ENCODE assay signal across 32 cellular contexts in the genomic region with DNA sequence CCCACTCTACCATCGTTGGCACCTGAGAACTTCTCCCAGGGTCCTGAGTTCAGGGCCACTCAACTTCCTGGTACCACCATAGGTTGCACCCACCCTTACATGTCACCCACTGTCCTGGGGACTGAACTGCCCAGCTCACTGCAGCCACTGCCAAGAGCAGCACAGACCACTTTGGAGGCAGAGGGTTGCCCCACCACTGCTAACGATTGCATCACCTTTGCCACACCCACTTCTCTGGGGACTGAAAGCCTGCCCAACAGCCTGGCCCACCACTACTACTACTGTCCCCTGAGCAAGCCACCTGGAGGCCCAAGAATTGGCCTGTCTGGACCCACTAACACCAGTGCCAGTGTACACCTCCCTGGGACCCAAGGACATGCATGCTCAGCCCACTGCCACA. TPM values are rescaled to one million over a fixed set of nuclear protein-coding genes. Genes with fewer than 3 reads are reported as not detected.
A peak's percentile ranks its signal among the peaks of the same experiment; 100 is the strongest.
DNase-seq lines count a peak whose midpoint lies in the region; ATAC-seq, FAIRE-seq and TF ChIP-seq lines count a peak whose summit lies in the region.
"Had no signal": no experiment of that assay in that cellular context is flagged by ENCODE, and none has a peak within 500 bp of the region (broad histone marks: within the 10 kb centered on the region; RNA-seq: fewer than 3 reads in every experiment).

No MANE protein-coding gene starts in this region.

- no TSS peak for BruUV-seq in HepG2 (replicated peaks; lab: Mats Ljungman, UMichigan)

- no peak overlapping the region for H4K8ac ChIP-seq in H1 (ENCODE audit: extremely low read depth, insufficient read depth, low read length)

- no peak for TF ChIP-seq POLR2A in HepG2 (IDR thresholded peaks at IDR 0.05; ENCODE audit: insufficient read depth in 1 of 2, low read depth in 2 of 2, low read length in 2 of 2)
- no peak for TF ChIP-seq POLR2A in right lobe of liver (IDR thresholded peaks at IDR 0.05)
- no peak for TF ChIP-seq POLR2A in NB4 (IDR thresholded peaks at IDR 0.05; ENCODE audit: extremely low read depth, insufficient read length)
- TF ChIP-seq POLR2A in H1 (IDR thresholded peaks at IDR 0.05; ENCODE audit: control extremely low read depth in 1 of 2, low read depth in 2 of 2, low read length in 2 of 2): no peak
- TF ChIP-seq POLR2A in gastroesophageal sphincter (IDR thresholded peaks at IDR 0.05): no peak
- TF ChIP-seq POLR2A in Peyer's patch (IDR thresholded peaks at IDR 0.05): no peak

- H3K4me1 ChIP-seq in HepG2 (ENCODE audit: insufficient read depth, low read length) (peaks cover 8% of the 10 kb centered on the region), right lobe of liver (no peaks in the 10 kb centered on the region), H1 (replicated peaks in 1 of 4; ENCODE audit: control insufficient read depth in 3 of 4, insufficient read depth in 4 of 4, low read length in 3 of 4) (no peaks in the 10 kb centered on the region), gastroesophageal sphincter (no peaks in the 10 kb centered on the region), Peyer's patch (no peaks in the 10 kb centered on the region)
- H3K4me1 ChIP-seq: adrenal gland, gastrocnemius medialis, HAP-1 had no signal

- no peak overlapping the region for H3K4me3 ChIP-seq in HepG2 (replicated peaks in 1 of 3; ENCODE audit: insufficient read depth in 1 of 3, low read depth in 2 of 3, low read length in 3 of 3)
- H3K4me3 ChIP-seq in right lobe of liver: no peak overlapping the region
- no peak overlapping the region for H3K4me3 ChIP-seq in NB4 (ENCODE audit: low read depth, low read length)
- H3K4me3 ChIP-seq in H1 (ENCODE audit: extremely low read depth in 1 of 4, insufficient read depth in 2 of 4, low read depth in 3 of 4, low read length in 4 of 4): no peak overlapping the region
- H3K4me3 ChIP-seq in gastroesophageal sphincter: no peak overlapping the region
- H3K4me3 ChIP-seq in Peyer's patch: no peak overlapping the region
- H3K4me3 ChIP-seq: adrenal gland; BLaER1 treated with 17β-estradiol and CSF1 and Interleukin-3, amounts not matched to agents 10 nM and 100 nM; dorsolateral prefrontal cortex; gastrocnemius medialis; GM12878; HAP-1; hepatocyte; mucosa of descending colon had no signal

- no peak overlapping the region for H3K4me3 Mint-ChIP-seq in immature natural killer cell
- H3K4me3 Mint-ChIP-seq in stimulated activated naive B cell treated with anti-CD40 and anti-IgM and Interleukin-4, amounts not matched to agents 10 μg/mL and 1 μg/mL and 100 μg/mL, for 72 hours: no peak overlapping the region
- H3K4me3 Mint-ChIP-seq: activated T-cell treated with anti-CD3 and anti-CD28 coated beads, Interleukin-2, amount 50 U/mL, for 4 hours; brain; natural killer cell treated with Interleukin-12 subunit alpha and Interleukin-12 subunit beta and Interleukin-15 and Interleukin-18, amount 100 ng/mL, for 72 hours; T-helper 2 cell treated with Interferon-gamma antibody and Interleukin-4, amounts not matched to agents 5 μg/mL and 100 μg/mL, for 36 hours had no signal

- no peak overlapping the region for H2BK120ac ChIP-seq in H1 (replicated peaks; ENCODE audit: low read depth, low read length)

- peaks cover 0 to 8% of the 10 kb centered on the region in 2 experiments; a peak in 1 of 5 replicates for H3K27me3 ChIP-seq in HepG2 (ENCODE audit: control insufficient read depth in 1 of 2, insufficient read depth in 2 of 2, low read length in 2 of 2)
- H3K27me3 ChIP-seq in right lobe of liver: no peaks in the 10 kb centered on the region
- H3K27me3 ChIP-seq in H1 (replicated peaks in 1 of 4; ENCODE audit: control insufficient read depth in 3 of 4, extremely low read depth in 1 of 4, insufficient read depth in 3 of 4, low read length in 3 of 4): no peaks in the 10 kb centered on the region
- H3K27me3 ChIP-seq in gastroesophageal sphincter: no peaks in the 10 kb centered on the region
- H3K27me3 ChIP-seq in Peyer's patch: no peaks in the 10 kb centered on the region
- H3K27me3 ChIP-seq: BLaER1 treated with 17β-estradiol and CSF1 and Interleukin-3, amounts not matched to agents 10 nM and 100 nM; gastrocnemius medialis; hepatocyte had no signal

- H3K27ac Mint-ChIP-seq in immature natural killer cell: no peak overlapping the region
- no peak overlapping the region for H3K27ac Mint-ChIP-seq in stimulated activated naive B cell treated with anti-CD40 and anti-IgM and Interleukin-4, amounts not matched to agents 10 μg/mL and 1 μg/mL and 100 μg/mL, for 72 hours
- H3K27ac Mint-ChIP-seq: brain; natural killer cell treated with Interleukin-12 subunit alpha and Interleukin-12 subunit beta and Interleukin-15 and Interleukin-18, amount 100 ng/mL, for 72 hours; T-helper 2 cell treated with Interferon-gamma antibody and Interleukin-4, amounts not matched to agents 5 μg/mL and 100 μg/mL, for 36 hours had no signal

- H3K36me3 ChIP-seq in HepG2 (replicated peaks in 1 of 2; ENCODE audit: control insufficient read depth in 1 of 2, insufficient read depth in 2 of 2, low read length in 2 of 2) (no peaks in the 10 kb centered on the region), right lobe of liver (no peaks in the 10 kb centered on the region), H1 (ENCODE audit: control insufficient read depth in 2 of 4, insufficient read depth in 4 of 4, low read length in 3 of 4) (no peaks in the 10 kb centered on the region), gastroesophageal sphincter (no peaks in the 10 kb centered on the region), Peyer's patch (no peaks in the 10 kb centered on the region)
- H3K36me3 ChIP-seq: adrenal gland, gastrocnemius medialis, HAP-1 had no signal

- H3K9ac ChIP-seq in HepG2 (ENCODE audit: insufficient read depth, low read depth, low read length): no peak overlapping the region
- no peak overlapping the region for H3K9ac ChIP-seq in H1 (replicated peaks in 1 of 4; ENCODE audit: extremely low read depth in 1 of 4, low read depth in 3 of 4, low read length in 3 of 4)
- H3K9ac ChIP-seq: BLaER1 treated with 17β-estradiol and CSF1 and Interleukin-3, amounts not matched to agents 10 nM and 100 nM had no signal

- no peak overlapping the region for H3K56ac ChIP-seq in H1 (replicated peaks; ENCODE audit: insufficient read length, low read depth, low read length)

- POLR2A ChIA-PET in HepG2 (lab: Yijun Ruan, JAX) (no interaction called here), H1 (lab: Charles Lee; ENCODE audit: partially characterized antibody) (no interaction called here)

- no peak overlapping the region for H2BK12ac ChIP-seq in H1 (ENCODE audit: low read depth, low read length)

- H4K91ac ChIP-seq in H1 (replicated peaks; ENCODE audit: insufficient read length, low read length): no peak overlapping the region

- DNase-seq in HepG2 (ENCODE audit: low spot score): no peak
- no peak for DNase-seq in right lobe of liver
- peak; percentile 64 for DNase-seq in NB4 (ENCODE audit: low read depth)
- DNase-seq in H1 (ENCODE audit: low read depth in 1 of 2, low spot score in 2 of 2): no peak
- DNase-seq in Peyer's patch: no peak
- no peak for DNase-seq in immature natural killer cell
- DNase-seq in stimulated activated naive B cell treated with anti-CD40 and anti-IgM and Interleukin-4, amounts not matched to agents 10 μg/mL and 1 μg/mL and 100 μg/mL, for 72 hours: no peak
- DNase-seq: activated naive CD4-positive, alpha-beta T cell treated with Interleukin-2 at 50 U/mL for 16 hours; activated T-cell treated with anti-CD3 and anti-CD28 coated beads, Interleukin-2, amount 50 U/mL, for 4 hours; dorsolateral prefrontal cortex; EL; gastrocnemius medialis; left cardiac atrium; mucosa of descending colon; NCI-H1092 treated with DMSO at 0.1 percent for 48 hours; NCI-H187 treated with DMSO at 0.1 percent for 48 hours; NCI-H2171 treated with DMSO at 0.1 percent for 48 hours; NCI-H510A; Right ventricle myocardium superior; stimulated activated CD4-positive, alpha-beta T cell treated with anti-CD3 and anti-CD28 coated beads, Interleukin-15, amount 100 ng/mL, for 24 hours; stimulated activated CD4-positive, alpha-beta T cell treated with anti-CD3 and anti-CD28 coated beads, Interleukin-4, amount 100 ng/mL, for 4 hours; trophoblast cell had no signal

- H3K9me3 Mint-ChIP-seq in immature natural killer cell: peaks cover 0 to 22% (median 10%) of the 10 kb centered on the region in 6 donors
- H3K9me3 Mint-ChIP-seq in stimulated activated naive B cell treated with anti-CD40 and anti-IgM and Interleukin-4, amounts not matched to agents 10 μg/mL and 1 μg/mL and 100 μg/mL, for 72 hours: peaks cover 21 to 29% of the 10 kb centered on the region in 2 donors

- TF ChIP-seq RAD21 in HepG2 (CRISPR knock-in tag; IDR thresholded peaks at IDR 0.05) (no peak), H1 (IDR thresholded peaks at IDR 0.05 in 1 of 2, conservative IDR thresholded peaks at IDR 0.05 in 1 of 2; ENCODE audit: low read depth in 2 of 2, low read length in 2 of 2) (no peak)

- ATAC-seq in HepG2: no peak
- ATAC-seq in right lobe of liver: no peak
- ATAC-seq in gastroesophageal sphincter: no peak
- ATAC-seq in stimulated activated naive B cell treated with anti-CD40 and anti-IgM and Interleukin-4, amounts not matched to agents 10 μg/mL and 1 μg/mL and 100 μg/mL, for 72 hours (replicated peaks): no peak
- ATAC-seq: activated T-cell treated with anti-CD3 and anti-CD28 coated beads, Interleukin-2, amount 50 U/mL, for 4 hours; gastrocnemius medialis; GM12878; left cardiac atrium; mucosa of descending colon had no signal

- H3K4me2 ChIP-seq in HepG2 (ENCODE audit: low read depth, low read length): no peak overlapping the region
- no peak overlapping the region for H3K4me2 ChIP-seq in H1 (ENCODE audit: insufficient read depth in 1 of 2, low read depth in 2 of 2, low read length in 2 of 2)
- H3K4me2 ChIP-seq: BLaER1 treated with 17β-estradiol and CSF1 and Interleukin-3, amounts not matched to agents 10 nM and 100 nM; hepatocyte had no signal

- H3K79me1 ChIP-seq in H1 (ENCODE audit: low read depth, low read length): no peaks in the 10 kb centered on the region

- no peak overlapping the region for H2AK5ac ChIP-seq in H1 (ENCODE audit: low read depth, low read length)

- H4K20me1 ChIP-seq in HepG2 (ENCODE audit: insufficient read depth, low read length) (no peaks in the 10 kb centered on the region), H1 (replicated peaks in 1 of 2; ENCODE audit: control insufficient read depth in 1 of 2, insufficient read depth in 2 of 2, low read length in 2 of 2) (no peaks in the 10 kb centered on the region)
- H4K20me1 ChIP-seq: BLaER1 treated with 17β-estradiol and CSF1 and Interleukin-3, amounts not matched to agents 10 nM and 100 nM had no signal

- no peak overlapping the region for H3K23ac ChIP-seq in H1 (ENCODE audit: insufficient read length)

- TF ChIP-seq CTCF in HepG2 (CRISPR knock-in tag; IDR thresholded peaks at IDR 0.05) (no peak), right lobe of liver (IDR thresholded peaks at IDR 0.05) (no peak), NB4 (IDR thresholded peaks at IDR 0.05; ENCODE audit: low read depth, low read length) (no peak), H1 (IDR thresholded peaks at IDR 0.05; ENCODE audit: control extremely low read depth in 1 of 3, insufficient read depth in 1 of 3, low read depth in 1 of 3, low read length in 3 of 3) (no peak), gastroesophageal sphincter (IDR thresholded peaks at IDR 0.05) (no peak), Peyer's patch (IDR thresholded peaks at IDR 0.05) (no peak)

- no peak for FAIRE-seq in HepG2 (lab: Jason Lieb, UNC)
- FAIRE-seq in H1 (lab: Jason Lieb, UNC): no peak
- FAIRE-seq: GM12878 had no signal

- in situ Hi-C loops in HepG2 (cut with HindIII; ENCODE audit: extremely low pct_ligation_motif_present, low pct_unique_long_range_greater_than_20kb): no loop called here

- no peaks in the 10 kb centered on the region for H3K23me2 ChIP-seq in H1 (ENCODE audit: low read depth, low read length)

- CTCF ChIA-PET in HepG2 (lab: Yijun Ruan, JAX; ENCODE audit: low intra/inter-chr PET ratio, low total read pairs): no interaction called here
- CTCF ChIA-PET in H1 (lab: Charles Lee; ENCODE audit: partially characterized antibody): interaction anchor here (1.2 kb wide), 1 partner anchor 24 kb away, joined by 4 read pairs; no protein-coding TSS in a partner anchor

- no peak overlapping the region for H4K5ac ChIP-seq in H1 (ENCODE audit: insufficient read length, low read depth, low read length)

- WGBS in HepG2 (ENCODE audit: low lambda C conversion rate): 30% methylated on average over 2 of the region's 2 CpGs
- no CpG with 5 or more reads among the region's 2 CpGs for WGBS in right lobe of liver (ENCODE audit: insufficient coverage, low coverage, low lambda C conversion rate, missing lambda C conversion rate)
- 95% methylated on average over 2 of the region's 2 CpGs; no CpG with 5 or more reads in 1 of the 2 experiments for WGBS in H1 (ENCODE audit: extremely low coverage in 1 of 2, insufficient coverage in 1 of 2, insufficient read length in 1 of 2, insufficient replicate concordance in 2 of 2, low coverage in 1 of 2, low lambda C conversion rate in 2 of 2, missing lambda C conversion rate in 1 of 2), 2 experiments
- no CpG with 5 or more reads among the region's 2 CpGs for WGBS in gastroesophageal sphincter (ENCODE audit: low coverage in 1 of 2), 2 donors

- no peak for TF ChIP-seq EP300 in HepG2 (IDR thresholded peaks at IDR 0.05; ENCODE audit: low read depth in 2 of 2, low read length in 2 of 2)
- TF ChIP-seq EP300 in HepG2 (CRISPR knock-in tag; IDR thresholded peaks at IDR 0.05; ENCODE audit: borderline replicate concordance): no peak
- no peak for TF ChIP-seq EP300 in H1 (IDR thresholded peaks at IDR 0.05; ENCODE audit: borderline replicate concordance in 1 of 2, low read depth in 2 of 2, low read length in 2 of 2)
- TF ChIP-seq EP300 in gastroesophageal sphincter (IDR thresholded peaks at IDR 0.05): no peak

- no peak overlapping the region; the same call in 1 of the 2 replicates for H2BK5ac ChIP-seq in H1 (ENCODE audit: low read depth, low read length)

- no peaks in the 10 kb centered on the region for H3K4me1 Mint-ChIP-seq in immature natural killer cell
- no peaks in the 10 kb centered on the region for H3K4me1 Mint-ChIP-seq in stimulated activated naive B cell treated with anti-CD40 and anti-IgM and Interleukin-4, amounts not matched to agents 10 μg/mL and 1 μg/mL and 100 μg/mL, for 72 hours
- H3K4me1 Mint-ChIP-seq: brain had no signal

- H2AFZ ChIP-seq in HepG2 (ENCODE audit: low read length) (no peak overlapping the region), H1 (ENCODE audit: low read length) (no peak overlapping the region)
- H2AFZ ChIP-seq: hepatocyte had no signal

- H3K79me2 ChIP-seq in HepG2 (ENCODE audit: insufficient read depth, low read length): no peaks in the 10 kb centered on the region
- no peaks in the 10 kb centered on the region for H3K79me2 ChIP-seq in H1 (ENCODE audit: control insufficient read depth in 1 of 2, insufficient read depth in 2 of 2, low read length in 2 of 2)
- H3K79me2 ChIP-seq: hepatocyte had no signal

- no peak overlapping the region for H2BK15ac ChIP-seq in H1 (ENCODE audit: low read length)

- H3K36me3 Mint-ChIP-seq in immature natural killer cell: peaks cover 0 to 7% (median 0%) of the 10 kb centered on the region in 3 donors
- H3K36me3 Mint-ChIP-seq in stimulated activated naive B cell treated with anti-CD40 and anti-IgM and Interleukin-4, amounts not matched to agents 10 μg/mL and 1 μg/mL and 100 μg/mL, for 72 hours: peaks cover 11 to 12% of the 10 kb centered on the region in 2 donors
- H3K36me3 Mint-ChIP-seq: brain had no signal

- H3K27ac ChIP-seq in HepG2 (ENCODE audit: extremely low read length, insufficient read depth, low read length) (no peak overlapping the region), right lobe of liver (no peak overlapping the region), H1 (ENCODE audit: low read depth, low read length) (no peak overlapping the region), gastroesophageal sphincter (no peak overlapping the region), Peyer's patch (no peak overlapping the region)
- H3K27ac ChIP-seq: adrenal gland; BLaER1 treated with 17β-estradiol and CSF1 and Interleukin-3, amounts not matched to agents 10 nM and 100 nM; dorsolateral prefrontal cortex; gastrocnemius medialis; hepatocyte had no signal

- no peak overlapping the region for H3K14ac ChIP-seq in H1 (ENCODE audit: insufficient read length)

- H3K27me3 Mint-ChIP-seq in immature natural killer cell (ENCODE audit: low read depth in 3 of 3): peaks cover 10 to 18% (median 15%) of the 10 kb centered on the region in 3 donors
- H3K27me3 Mint-ChIP-seq in stimulated activated naive B cell treated with anti-CD40 and anti-IgM and Interleukin-4, amounts not matched to agents 10 μg/mL and 1 μg/mL and 100 μg/mL, for 72 hours: peaks cover 41 to 54% of the 10 kb centered on the region in 2 donors

- H3K4ac ChIP-seq in H1 (replicated peaks; ENCODE audit: insufficient read length, low read depth, low read length): no peak overlapping the region

- H2BK20ac ChIP-seq in H1 (ENCODE audit: low read length): no peak overlapping the region

- intact Hi-C loops in HepG2 (cut with micrococcal nuclease; ENCODE audit: unreplicated experiment): no loop called here
- intact Hi-C loops in right lobe of liver (cut with DNase I): no loop called here

- H3K18ac ChIP-seq in H1 (ENCODE audit: extremely low read depth, low read length): no peak overlapping the region

- 0 out of 2 replicates have a peak, but pooled peaks cover 4% of the 10 kb centered on the region for H3K9me3 ChIP-seq in HepG2 (ENCODE audit: low read length)
- H3K9me3 ChIP-seq in right lobe of liver: peaks cover 0 to 4% (median 0%) of the 10 kb centered on the region in 4 donors
- no peaks in the 10 kb centered on the region for H3K9me3 ChIP-seq in H1 (ENCODE audit: insufficient read depth in 2 of 2, low read depth in 1 of 2, low read length in 1 of 2)
- peaks cover 0 to 28% (median 0%) of the 10 kb centered on the region in 3 donors for H3K9me3 ChIP-seq in gastroesophageal sphincter
- peaks cover 0 to 10% (median 3%) of the 10 kb centered on the region in 4 donors for H3K9me3 ChIP-seq in Peyer's patch
- H3K9me3 ChIP-seq: HAP-1 had no signal

RNA-seq across cellular contexts. Expression of gene CACNA2D4, which starts 27.6 kb away (rescaled TPM):
- total RNA-seq in HepG2 (2016; rRNA removed; fragmentation: Illumina TruSeq; extraction: Trizol) (7.2 and 14.2 TPM in 2 replicates), right lobe of liver (1 to 10 TPM in 3 of 6 experiments, under 1 TPM in 3; 0.87 to 1.9 (median 0.96) TPM), gastroesophageal sphincter (1 to 10 TPM; 1.4 to 3.3 (median 3.0) TPM), Peyer's patch (10 to 100 TPM in 2 of 4 donors, 1 to 10 TPM in 2; 9.5 to 19.3 (median 12.3) TPM)
- 8.0 and 8.7 TPM in 2 replicates for total RNA-seq in HepG2 (2016; cell fraction: cytosol; rRNA removed; fragmentation: Illumina TruSeq; extraction: Trizol; ENCODE audit: low read depth)
- 8.0 and 14.5 TPM in 2 replicates for total RNA-seq in HepG2 (2016; cell fraction: insoluble cytoplasmic fraction; rRNA removed; fragmentation: Illumina TruSeq; extraction: Trizol)
- 14.1 and 16.1 TPM in 2 replicates for total RNA-seq in HepG2 (2016; cell fraction: membrane; rRNA removed; fragmentation: Illumina TruSeq; extraction: Trizol)
- 15.5 and 18.8 TPM in 2 replicates for total RNA-seq in HepG2 (2016; cell fraction: nucleus; rRNA removed; fragmentation: Illumina TruSeq; extraction: Trizol)
- polyA plus RNA-seq in HepG2 (2011; rRNA removed) (136 and 160 TPM in 2 replicates), H1 (2011; rRNA removed) (0.44 and 0.60 TPM in 2 replicates), immature natural killer cell (10 to 100 TPM in 1 of 3 donors, 1 to 10 TPM in 2; 9.1 to 20.0 (median 9.6) TPM)
- 115 and 149 TPM in 2 replicates for polyA plus RNA-seq in HepG2 (2011; cell fraction: cytosol; rRNA removed)
- polyA plus RNA-seq in HepG2 (2011; cell fraction: nucleus; rRNA removed): 402 and 439 TPM in 2 replicates
- 73.6 and 103 TPM in 2 replicates for polyA plus RNA-seq in HepG2 (2012)
- 7.6 and 9.3 TPM in 2 replicates for polyA plus RNA-seq in HepG2 (2016; cell fraction: cytosol; fragmentation: Illumina TruSeq; extraction: Trizol; ENCODE audit: low read depth)
- 10.4 and 11.5 TPM in 2 replicates for polyA plus RNA-seq in HepG2 (2016; cell fraction: insoluble cytoplasmic fraction; fragmentation: Illumina TruSeq; extraction: Trizol; ENCODE audit: low read depth)
- polyA plus RNA-seq in HepG2 (2016; cell fraction: membrane; fragmentation: Illumina TruSeq; extraction: Trizol; ENCODE audit: low read depth): 13.7 and 16.7 TPM in 2 replicates
- polyA plus RNA-seq in HepG2 (2016; cell fraction: nucleus; fragmentation: Illumina TruSeq; extraction: Trizol; ENCODE audit: insufficient read depth, low read depth): 27.6 and 41.2 TPM in 2 replicates
- 202 TPM in 1 of 2 replicates, not detected in the other for polyA minus RNA-seq in HepG2 (2011; rRNA and poly(A)+ RNA removed; ENCODE audit: low replicate concordance)
- 42.4 and 44.5 TPM in 2 replicates for polyA minus RNA-seq in HepG2 (2011; cell fraction: cytosol; rRNA and poly(A)+ RNA removed)
- 135 and 155 TPM in 2 replicates for polyA minus RNA-seq in HepG2 (2011; cell fraction: nucleus; rRNA and poly(A)+ RNA removed)
- 0.88 TPM in 1 of 2 replicates, not detected in the other for total RNA-seq in H1 (2021; fragmentation: NEBNext Ultra II Directional; extraction: Animal tissue kit (Norgen Biotek cat#: 25700))
- polyA plus RNA-seq in H1 (2011; cell fraction: cytosol; rRNA removed): 0.94 TPM
- 2.4 TPM for polyA plus RNA-seq in H1 (2011; cell fraction: nucleus; rRNA removed)
- polyA plus RNA-seq in H1 (2012, experiment 1 of 2): 0.25 to 0.76 TPM (median 0.49 TPM) in 4 replicates
- polyA plus RNA-seq in H1 (2012, experiment 2 of 2): not detected
- polyA plus RNA-seq in H1 (2013, experiment 1 of 2): 0.12 TPM
- polyA plus RNA-seq in H1 (2013, experiment 2 of 2): 0.04 TPM
- polyA minus RNA-seq in H1 (2011; rRNA and poly(A)+ RNA removed): 0.54 and 1.3 TPM in 2 replicates
- polyA minus RNA-seq in H1 (2011; cell fraction: cytosol; rRNA and poly(A)+ RNA removed): not detected
- 3.4 TPM for polyA minus RNA-seq in H1 (2011; cell fraction: nucleus; rRNA and poly(A)+ RNA removed)
- total RNA-seq: lung microvascular endothelial cell had no signal

Comparison
In these comparisons a context has a peak if more than half of its experiments do, and no peak if none do; other contexts are left out.
1. Of the 41 proteins assayed by ChIP-seq in both HepG2 and H1: peak only in HepG2: none; only in H1: none; in both: CEBPB; in neither: 40.